ENCODE assay signal across 1 cellular context in genomic region chr5:179307006-179307800, GRCh38.
TF ChIP-seq lines count a peak whose summit lies in the region.

No MANE protein-coding gene starts in this region.

TF ChIP-seq in WTC11, 78 proteins besides CTCF, POLR2A, EP300 and RAD21 (continued from another document):
- TF ChIP-seq STAT6 (CRISPR knock-in tag; conservative IDR thresholded peaks at IDR 0.05; ENCODE audit: low read depth) (no peak), ZNF416 (CRISPR knock-in tag; IDR thresholded peaks at IDR 0.05) (no peak), JUN (CRISPR knock-in tag; IDR thresholded peaks at IDR 0.05) (no peak), EMX1 (CRISPR knock-in tag; IDR thresholded peaks at IDR 0.05) (no peak), ZNF121 (CRISPR knock-in tag; IDR thresholded peaks at IDR 0.05) (no peak), E2F5 (CRISPR knock-in tag; IDR thresholded peaks at IDR 0.05) (no peak)
